1 cellular context compared by ENCODE assay signal in the genomic region with DNA sequence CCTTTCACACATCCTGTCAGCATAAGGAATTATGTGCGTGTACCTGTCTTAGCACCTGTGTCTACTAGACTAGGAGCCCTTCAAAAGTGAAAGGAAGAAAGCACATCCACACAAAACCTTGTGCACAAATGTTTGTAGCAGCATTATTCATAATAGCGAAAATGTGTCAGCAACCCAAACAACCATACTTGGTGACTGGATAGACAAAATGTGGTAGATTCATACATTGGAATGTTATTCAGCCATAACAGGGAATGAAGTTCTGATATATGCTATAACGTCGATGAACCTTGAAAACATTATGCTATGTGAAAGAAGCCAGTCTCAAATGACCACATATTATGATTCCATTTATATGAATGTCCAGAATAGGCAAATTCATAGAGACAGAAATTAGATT.
TF ChIP-seq lines count a peak whose summit lies in the region.

No MANE protein-coding gene starts in this region.

TF ChIP-seq in H1, 55 proteins besides CTCF, POLR2A, EP300 and RAD21:
- no peak for TF ChIP-seq CHD1 (IDR thresholded peaks at IDR 0.05; ENCODE audit: low read depth, low read length)
- no peak for TF ChIP-seq RFX5 (IDR thresholded peaks at IDR 0.05; ENCODE audit: borderline replicate concordance, low read depth, low read length)
- TF ChIP-seq, protein P1, sequence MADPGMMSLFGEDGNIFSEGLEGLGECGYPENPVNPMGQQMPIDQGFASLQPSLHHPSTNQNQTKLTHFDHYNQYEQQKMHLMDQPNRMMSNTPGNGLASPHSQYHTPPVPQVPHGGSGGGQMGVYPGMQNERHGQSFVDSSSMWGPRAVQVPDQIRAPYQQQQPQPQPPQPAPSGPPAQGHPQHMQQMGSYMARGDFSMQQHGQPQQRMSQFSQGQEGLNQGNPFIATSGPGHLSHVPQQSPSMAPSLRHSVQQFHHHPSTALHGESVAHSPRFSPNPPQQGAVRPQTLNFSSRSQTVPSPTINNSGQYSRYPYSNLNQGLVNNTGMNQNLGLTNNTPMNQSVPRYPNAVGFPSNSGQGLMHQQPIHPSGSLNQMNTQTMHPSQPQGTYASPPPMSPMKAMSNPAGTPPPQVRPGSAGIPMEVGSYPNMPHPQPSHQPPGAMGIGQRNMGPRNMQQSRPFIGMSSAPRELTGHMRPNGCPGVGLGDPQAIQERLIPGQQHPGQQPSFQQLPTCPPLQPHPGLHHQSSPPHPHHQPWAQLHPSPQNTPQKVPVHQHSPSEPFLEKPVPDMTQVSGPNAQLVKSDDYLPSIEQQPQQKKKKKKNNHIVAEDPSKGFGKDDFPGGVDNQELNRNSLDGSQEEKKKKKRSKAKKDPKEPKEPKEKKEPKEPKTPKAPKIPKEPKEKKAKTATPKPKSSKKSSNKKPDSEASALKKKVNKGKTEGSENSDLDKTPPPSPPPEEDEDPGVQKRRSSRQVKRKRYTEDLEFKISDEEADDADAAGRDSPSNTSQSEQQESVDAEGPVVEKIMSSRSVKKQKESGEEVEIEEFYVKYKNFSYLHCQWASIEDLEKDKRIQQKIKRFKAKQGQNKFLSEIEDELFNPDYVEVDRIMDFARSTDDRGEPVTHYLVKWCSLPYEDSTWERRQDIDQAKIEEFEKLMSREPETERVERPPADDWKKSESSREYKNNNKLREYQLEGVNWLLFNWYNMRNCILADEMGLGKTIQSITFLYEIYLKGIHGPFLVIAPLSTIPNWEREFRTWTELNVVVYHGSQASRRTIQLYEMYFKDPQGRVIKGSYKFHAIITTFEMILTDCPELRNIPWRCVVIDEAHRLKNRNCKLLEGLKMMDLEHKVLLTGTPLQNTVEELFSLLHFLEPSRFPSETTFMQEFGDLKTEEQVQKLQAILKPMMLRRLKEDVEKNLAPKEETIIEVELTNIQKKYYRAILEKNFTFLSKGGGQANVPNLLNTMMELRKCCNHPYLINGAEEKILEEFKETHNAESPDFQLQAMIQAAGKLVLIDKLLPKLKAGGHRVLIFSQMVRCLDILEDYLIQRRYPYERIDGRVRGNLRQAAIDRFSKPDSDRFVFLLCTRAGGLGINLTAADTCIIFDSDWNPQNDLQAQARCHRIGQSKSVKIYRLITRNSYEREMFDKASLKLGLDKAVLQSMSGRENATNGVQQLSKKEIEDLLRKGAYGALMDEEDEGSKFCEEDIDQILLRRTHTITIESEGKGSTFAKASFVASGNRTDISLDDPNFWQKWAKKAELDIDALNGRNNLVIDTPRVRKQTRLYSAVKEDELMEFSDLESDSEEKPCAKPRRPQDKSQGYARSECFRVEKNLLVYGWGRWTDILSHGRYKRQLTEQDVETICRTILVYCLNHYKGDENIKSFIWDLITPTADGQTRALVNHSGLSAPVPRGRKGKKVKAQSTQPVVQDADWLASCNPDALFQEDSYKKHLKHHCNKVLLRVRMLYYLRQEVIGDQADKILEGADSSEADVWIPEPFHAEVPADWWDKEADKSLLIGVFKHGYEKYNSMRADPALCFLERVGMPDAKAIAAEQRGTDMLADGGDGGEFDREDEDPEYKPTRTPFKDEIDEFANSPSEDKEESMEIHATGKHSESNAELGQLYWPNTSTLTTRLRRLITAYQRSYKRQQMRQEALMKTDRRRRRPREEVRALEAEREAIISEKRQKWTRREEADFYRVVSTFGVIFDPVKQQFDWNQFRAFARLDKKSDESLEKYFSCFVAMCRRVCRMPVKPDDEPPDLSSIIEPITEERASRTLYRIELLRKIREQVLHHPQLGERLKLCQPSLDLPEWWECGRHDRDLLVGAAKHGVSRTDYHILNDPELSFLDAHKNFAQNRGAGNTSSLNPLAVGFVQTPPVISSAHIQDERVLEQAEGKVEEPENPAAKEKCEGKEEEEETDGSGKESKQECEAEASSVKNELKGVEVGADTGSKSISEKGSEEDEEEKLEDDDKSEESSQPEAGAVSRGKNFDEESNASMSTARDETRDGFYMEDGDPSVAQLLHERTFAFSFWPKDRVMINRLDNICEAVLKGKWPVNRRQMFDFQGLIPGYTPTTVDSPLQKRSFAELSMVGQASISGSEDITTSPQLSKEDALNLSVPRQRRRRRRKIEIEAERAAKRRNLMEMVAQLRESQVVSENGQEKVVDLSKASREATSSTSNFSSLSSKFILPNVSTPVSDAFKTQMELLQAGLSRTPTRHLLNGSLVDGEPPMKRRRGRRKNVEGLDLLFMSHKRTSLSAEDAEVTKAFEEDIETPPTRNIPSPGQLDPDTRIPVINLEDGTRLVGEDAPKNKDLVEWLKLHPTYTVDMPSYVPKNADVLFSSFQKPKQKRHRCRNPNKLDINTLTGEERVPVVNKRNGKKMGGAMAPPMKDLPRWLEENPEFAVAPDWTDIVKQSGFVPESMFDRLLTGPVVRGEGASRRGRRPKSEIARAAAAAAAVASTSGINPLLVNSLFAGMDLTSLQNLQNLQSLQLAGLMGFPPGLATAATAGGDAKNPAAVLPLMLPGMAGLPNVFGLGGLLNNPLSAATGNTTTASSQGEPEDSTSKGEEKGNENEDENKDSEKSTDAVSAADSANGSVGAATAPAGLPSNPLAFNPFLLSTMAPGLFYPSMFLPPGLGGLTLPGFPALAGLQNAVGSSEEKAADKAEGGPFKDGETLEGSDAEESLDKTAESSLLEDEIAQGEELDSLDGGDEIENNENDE (IDR thresholded peaks at IDR 0.05; ENCODE audit: insufficient replicate concordance, low read length): no peak
- no peak for TF ChIP-seq HDAC2 (IDR thresholded peaks at IDR 0.05; ENCODE audit: borderline replicate concordance in 1 of 2, low read depth in 2 of 2, low read length in 2 of 2)
- no peak for TF ChIP-seq SAP30 (IDR thresholded peaks at IDR 0.05; ENCODE audit: insufficient read depth, insufficient replicate concordance, low read length)
- TF ChIP-seq EGR1 (IDR thresholded peaks at IDR 0.05; ENCODE audit: borderline replicate concordance, low read depth, low read length): no peak
- no peak for TF ChIP-seq CBX8 (IDR thresholded peaks at IDR 0.05; ENCODE audit: borderline replicate concordance, low read depth, low read length)
- no peak for TF ChIP-seq KDM1A (IDR thresholded peaks at IDR 0.05; ENCODE audit: borderline replicate concordance, low read length)
- TF ChIP-seq RXRA (IDR thresholded peaks at IDR 0.05; ENCODE audit: insufficient read depth, low read depth, low read length): no peak
- no peak for TF ChIP-seq TAF1 (IDR thresholded peaks at IDR 0.05; ENCODE audit: low read depth, low read length)
- no peak for TF ChIP-seq BCL11A (IDR thresholded peaks at IDR 0.05; ENCODE audit: low read depth in 2 of 2, low read length in 2 of 2)
- TF ChIP-seq TBP (IDR thresholded peaks at IDR 0.05; ENCODE audit: low read depth, low read length): no peak
- no peak for TF ChIP-seq JUN (IDR thresholded peaks at IDR 0.05; ENCODE audit: low read depth, low read length)
- TF ChIP-seq JUND (IDR thresholded peaks at IDR 0.05; ENCODE audit: low read length): no peak
